20 cellular contexts compared by ENCODE assay signal in genomic region chr6:148118303-148118702, GRCh38.
"Had no signal": no experiment of that assay in that cellular context is flagged by ENCODE, and none has a peak within 500 bp of the region (broad histone marks: within the 10 kb centered on the region; RNA-seq: fewer than 3 reads in every experiment).

No MANE protein-coding gene starts in this region.

- ATAC-seq: esophagus mucosa; gastroesophageal sphincter; heart right ventricle; left ventricle myocardium superior; sciatic nerve; stimulated activated effector memory CD8-positive, alpha-beta T cell treated with anti-CD3 and anti-CD28 coated beads, Interleukin-12 subunit alpha, Interleukin-12 subunit beta, amount 100 ng/mL, for 72 hours; WTC11 had no signal

- H3K4me1 Mint-ChIP-seq: activated naive CD8-positive, alpha-beta T cell treated with anti-CD3 and anti-CD28 coated beads for 36 hours; immature natural killer cell; naive B cell; stimulated activated effector memory CD8-positive, alpha-beta T cell treated with anti-CD3 and anti-CD28 coated beads, Interleukin-12 subunit alpha, Interleukin-12 subunit beta, amount 100 ng/mL, for 72 hours had no signal

- H3K9me3 Mint-ChIP-seq: activated CD4-positive, alpha-beta memory T cell treated with anti-CD3 and anti-CD28 coated beads for 36 hours; activated naive CD8-positive, alpha-beta T cell treated with anti-CD3 and anti-CD28 coated beads for 36 hours; stimulated activated effector memory CD8-positive, alpha-beta T cell treated with anti-CD3 and anti-CD28 coated beads, Interleukin-12 subunit alpha, Interleukin-12 subunit beta, amount 100 ng/mL, for 72 hours; T-helper 2 cell treated with Interferon-gamma antibody and Interleukin-4, amounts not matched to agents 5 μg/mL and 100 μg/mL, for 36 hours; WTC11 had no signal

- H3K36me3 Mint-ChIP-seq: activated CD4-positive, alpha-beta memory T cell treated with anti-CD3 and anti-CD28 coated beads for 36 hours; activated naive CD8-positive, alpha-beta T cell treated with anti-CD3 and anti-CD28 coated beads for 36 hours; immature natural killer cell; naive B cell; stimulated activated effector memory CD8-positive, alpha-beta T cell treated with anti-CD3 and anti-CD28 coated beads, Interleukin-12 subunit alpha, Interleukin-12 subunit beta, amount 100 ng/mL, for 72 hours; WTC11 had no signal

- H3K4me3 Mint-ChIP-seq: activated CD4-positive, alpha-beta memory T cell treated with anti-CD3 and anti-CD28 coated beads for 36 hours; activated naive CD8-positive, alpha-beta T cell treated with anti-CD3 and anti-CD28 coated beads for 36 hours; immature natural killer cell; naive B cell; neural progenitor cell; stimulated activated effector memory CD8-positive, alpha-beta T cell treated with anti-CD3 and anti-CD28 coated beads, Interleukin-12 subunit alpha, Interleukin-12 subunit beta, amount 100 ng/mL, for 72 hours; T-helper 2 cell treated with Interferon-gamma antibody and Interleukin-4, amounts not matched to agents 5 μg/mL and 100 μg/mL, for 36 hours; WTC11 had no signal

- H3K27ac Mint-ChIP-seq: activated CD4-positive, alpha-beta memory T cell treated with anti-CD3 and anti-CD28 coated beads for 36 hours; activated naive CD8-positive, alpha-beta T cell treated with anti-CD3 and anti-CD28 coated beads for 36 hours; immature natural killer cell; naive B cell; neural progenitor cell; stimulated activated effector memory CD8-positive, alpha-beta T cell treated with anti-CD3 and anti-CD28 coated beads, Interleukin-12 subunit alpha, Interleukin-12 subunit beta, amount 100 ng/mL, for 72 hours; T-helper 2 cell treated with Interferon-gamma antibody and Interleukin-4, amounts not matched to agents 5 μg/mL and 100 μg/mL, for 36 hours; WTC11 had no signal

- DNase-seq: activated CD4-positive, alpha-beta memory T cell treated with anti-CD3 and anti-CD28 coated beads for 36 hours; activated CD4-positive, alpha-beta T cell treated with anti-CD3 and anti-CD28 coated beads for 4 hours; activated naive CD4-positive, alpha-beta T cell; activated naive CD8-positive, alpha-beta T cell treated with anti-CD3 and anti-CD28 coated beads for 36 hours; activated T-cell treated with anti-CD3 and anti-CD28 coated beads for 4 hours; amniotic stem cell; effector CD8-positive, alpha-beta T cell; heart right ventricle; immature natural killer cell; left ventricle myocardium superior; naive B cell; stimulated activated CD4-positive, alpha-beta T cell treated with anti-CD3 and anti-CD28 coated beads, Interleukin-4, amount 100 ng/mL, for 24 hours; upper lobe of left lung had no signal
